ENCODE assay signal across 15 cellular contexts in genomic region chr4:88138561-88138960, GRCh38. TPM values are rescaled to one million over a fixed set of nuclear protein-coding genes. Genes with fewer than 3 reads are reported as not detected.
DNase-seq lines count a peak whose midpoint lies in the region; ATAC-seq and TF ChIP-seq lines count a peak whose summit lies in the region.
"Had no signal": no experiment of that assay in that cellular context is flagged by ENCODE, and none has a peak within 500 bp of the region (broad histone marks: within the 10 kb centered on the region; RNA-seq: fewer than 3 reads in every experiment).

No MANE protein-coding gene starts in this region.

- WGBS in mesodermal cell (ENCODE audit: insufficient coverage in 2 of 2), 2 experiments = 76% methylated on average over 2 of the region's 2 CpGs; no CpG with 5 or more reads in 1 of the 2 experiments

- TF ChIP-seq CTCF in AG10803 (conservative IDR thresholded peaks at IDR 0.05; ENCODE audit: low read length) (no peak), endothelial cell (IDR thresholded peaks at IDR 0.05; ENCODE audit: unreplicated experiment) (no peak)

- no peak overlapping the region for H3K4me3 ChIP-seq in AG10803 (ENCODE audit: low read length)
- no peak overlapping the region for H3K4me3 ChIP-seq in mesodermal cell (ENCODE audit: extremely low read depth, insufficient read depth, low read length, poor library complexity, severe bottlenecking)

- no peaks in the 10 kb centered on the region for H3K9me3 ChIP-seq in mesodermal cell (ENCODE audit: control insufficient read depth, low read length)

- H3K4me1 ChIP-seq in mesodermal cell (ENCODE audit: control insufficient read depth, insufficient read depth, low read length, poor library complexity, severe bottlenecking) = peaks cover 10% of the 10 kb centered on the region

- peak; percentile 89 for DNase-seq in AG10803 (ENCODE audit: low read depth)
- DNase-seq in M059J (ENCODE audit: low read depth) = peak; percentile 93
- no peak for DNase-seq in endothelial cell (ENCODE audit: low spot score)
- no peak for DNase-seq in immature natural killer cell
- DNase-seq in midbrain (lab: John Stamatoyannopoulos, UW) = no peak
- no peak for DNase-seq in HK-2 (ENCODE audit: unreplicated experiment)
- DNase-seq: activated naive CD4-positive, alpha-beta T cell; head of caudate nucleus; NCI-H446; stimulated activated CD4-positive, alpha-beta T cell treated with anti-CD3 and anti-CD28 coated beads, Interleukin-1b, Interleukin-23, amount 100 ng/mL, for 48 hours had no signal

- no peak for ATAC-seq in HG03175 (IDR thresholded peaks at IDR 0.05; ENCODE audit: unreplicated experiment)
- ATAC-seq: Panc1; stimulated activated effector memory CD8-positive, alpha-beta T cell treated with anti-CD3 and anti-CD28 coated beads, Interleukin-12 subunit alpha, Interleukin-12 subunit beta, amount 100 ng/mL, for 72 hours had no signal

- H3K4me1 Mint-ChIP-seq in endothelial cell (ENCODE audit: unreplicated experiment) (peaks cover 6% of the 10 kb centered on the region), immature natural killer cell (no peaks in the 10 kb centered on the region)
- H3K4me1 Mint-ChIP-seq: stimulated activated effector memory CD8-positive, alpha-beta T cell treated with anti-CD3 and anti-CD28 coated beads, Interleukin-12 subunit alpha, Interleukin-12 subunit beta, amount 100 ng/mL, for 72 hours had no signal

- H3K27me3 Mint-ChIP-seq in endothelial cell (ENCODE audit: unreplicated experiment) (no peaks in the 10 kb centered on the region), immature natural killer cell (ENCODE audit: low read depth in 3 of 3) (no peaks in the 10 kb centered on the region)

- H3K27ac ChIP-seq in mesodermal cell (ENCODE audit: low read depth, low read length, severe bottlenecking) = peak overlapping the region; percentile 42
- H3K27ac ChIP-seq: HL-60 had no signal

- H3K36me3 Mint-ChIP-seq in endothelial cell (ENCODE audit: low read depth, unreplicated experiment) (peaks cover 35% of the 10 kb centered on the region), immature natural killer cell (no peaks in the 10 kb centered on the region)
- H3K36me3 Mint-ChIP-seq: stimulated activated effector memory CD8-positive, alpha-beta T cell treated with anti-CD3 and anti-CD28 coated beads, Interleukin-12 subunit alpha, Interleukin-12 subunit beta, amount 100 ng/mL, for 72 hours had no signal

- H3K27ac Mint-ChIP-seq in endothelial cell (ENCODE audit: unreplicated experiment) (peak overlapping the region; percentile 70), immature natural killer cell (no peak overlapping the region)
- H3K27ac Mint-ChIP-seq: stimulated activated effector memory CD8-positive, alpha-beta T cell treated with anti-CD3 and anti-CD28 coated beads, Interleukin-12 subunit alpha, Interleukin-12 subunit beta, amount 100 ng/mL, for 72 hours had no signal

- H3K36me3 ChIP-seq in mesodermal cell (ENCODE audit: control insufficient read depth, insufficient read depth, low read length) = no peaks in the 10 kb centered on the region

- H3K4me3 Mint-ChIP-seq in endothelial cell (ENCODE audit: unreplicated experiment) (no peak overlapping the region), immature natural killer cell (no peak overlapping the region)
- H3K4me3 Mint-ChIP-seq: stimulated activated effector memory CD8-positive, alpha-beta T cell treated with anti-CD3 and anti-CD28 coated beads, Interleukin-12 subunit alpha, Interleukin-12 subunit beta, amount 100 ng/mL, for 72 hours had no signal

- H3K9me3 Mint-ChIP-seq in endothelial cell (ENCODE audit: unreplicated experiment) = no peaks in the 10 kb centered on the region
- no peaks in the 10 kb centered on the region for H3K9me3 Mint-ChIP-seq in immature natural killer cell
- H3K9me3 Mint-ChIP-seq: stimulated activated effector memory CD8-positive, alpha-beta T cell treated with anti-CD3 and anti-CD28 coated beads, Interleukin-12 subunit alpha, Interleukin-12 subunit beta, amount 100 ng/mL, for 72 hours had no signal

RNA-seq across cellular contexts. Expression of gene ABCG2, which starts 19.9 kb away (rescaled TPM):
- 11.9 and 14.7 TPM in 2 replicates for total RNA-seq in M059J (2014; rRNA removed; shearing (Covaris generic))
- total RNA-seq in endothelial cell (ENCODE audit: unreplicated experiment) = 37.0 TPM
- 4.0 TPM for polyA plus RNA-seq in mesodermal cell (2013, experiment 1 of 2)
- polyA plus RNA-seq in mesodermal cell (2013, experiment 2 of 2) = 5.5 TPM
- polyA plus RNA-seq in immature natural killer cell = 1 to 10 TPM in 2 of 3 donors, under 1 TPM in 1; 0.69 to 2.5 (median 1.3) TPM

Comparison
In these comparisons a context has a peak if more than half of its experiments do, and no peak if none do; other contexts are left out.
1. DNase-seq: peak in AG10803 (single experiment) and M059J (single experiment); none in endothelial cell (single experiment), immature natural killer cell (0 of 3), midbrain (single experiment) and HK-2 (single experiment).